1 cellular context compared by ENCODE assay signal in the genomic region with DNA sequence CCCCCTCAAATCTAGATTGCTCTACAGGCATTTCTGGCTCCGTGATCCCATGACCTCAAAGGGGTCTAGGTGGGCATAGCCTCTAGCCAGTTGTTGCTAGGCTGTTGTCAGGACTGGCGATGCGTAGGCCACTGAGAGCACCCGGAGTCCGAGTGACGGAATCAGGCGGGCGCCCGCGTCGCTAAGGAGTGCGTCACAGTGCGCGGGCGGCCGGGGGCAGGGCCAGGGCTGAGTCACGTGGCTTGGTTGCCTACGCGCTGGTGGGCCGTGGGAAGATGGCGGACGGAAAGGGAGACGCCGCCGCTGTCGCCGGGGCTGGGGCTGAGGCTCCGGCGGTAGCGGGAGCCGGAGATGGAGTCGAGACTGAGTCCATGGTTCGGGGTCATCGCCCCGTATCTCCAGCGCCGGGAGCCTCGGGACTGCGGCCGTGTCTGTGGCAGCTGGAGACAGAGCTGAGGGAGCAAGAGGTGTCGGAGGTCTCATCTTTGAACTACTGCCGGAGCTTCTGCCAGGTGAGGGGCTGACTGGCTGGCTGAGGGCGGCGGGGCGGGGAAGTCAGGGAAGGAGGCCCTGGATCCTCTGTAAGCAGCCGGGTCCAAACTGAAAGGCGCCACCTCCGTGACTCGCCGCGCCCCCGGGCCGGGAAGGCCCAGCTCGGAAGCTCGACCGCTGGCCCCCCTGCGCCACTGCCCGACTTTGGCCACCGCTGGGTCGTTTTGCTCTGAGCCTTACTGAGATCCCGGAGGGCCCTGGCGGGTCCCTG.
A peak's percentile ranks its signal among the peaks of the same experiment; 100 is the strongest.
TF ChIP-seq lines count a peak whose summit lies in the region.

A gene with protein sequence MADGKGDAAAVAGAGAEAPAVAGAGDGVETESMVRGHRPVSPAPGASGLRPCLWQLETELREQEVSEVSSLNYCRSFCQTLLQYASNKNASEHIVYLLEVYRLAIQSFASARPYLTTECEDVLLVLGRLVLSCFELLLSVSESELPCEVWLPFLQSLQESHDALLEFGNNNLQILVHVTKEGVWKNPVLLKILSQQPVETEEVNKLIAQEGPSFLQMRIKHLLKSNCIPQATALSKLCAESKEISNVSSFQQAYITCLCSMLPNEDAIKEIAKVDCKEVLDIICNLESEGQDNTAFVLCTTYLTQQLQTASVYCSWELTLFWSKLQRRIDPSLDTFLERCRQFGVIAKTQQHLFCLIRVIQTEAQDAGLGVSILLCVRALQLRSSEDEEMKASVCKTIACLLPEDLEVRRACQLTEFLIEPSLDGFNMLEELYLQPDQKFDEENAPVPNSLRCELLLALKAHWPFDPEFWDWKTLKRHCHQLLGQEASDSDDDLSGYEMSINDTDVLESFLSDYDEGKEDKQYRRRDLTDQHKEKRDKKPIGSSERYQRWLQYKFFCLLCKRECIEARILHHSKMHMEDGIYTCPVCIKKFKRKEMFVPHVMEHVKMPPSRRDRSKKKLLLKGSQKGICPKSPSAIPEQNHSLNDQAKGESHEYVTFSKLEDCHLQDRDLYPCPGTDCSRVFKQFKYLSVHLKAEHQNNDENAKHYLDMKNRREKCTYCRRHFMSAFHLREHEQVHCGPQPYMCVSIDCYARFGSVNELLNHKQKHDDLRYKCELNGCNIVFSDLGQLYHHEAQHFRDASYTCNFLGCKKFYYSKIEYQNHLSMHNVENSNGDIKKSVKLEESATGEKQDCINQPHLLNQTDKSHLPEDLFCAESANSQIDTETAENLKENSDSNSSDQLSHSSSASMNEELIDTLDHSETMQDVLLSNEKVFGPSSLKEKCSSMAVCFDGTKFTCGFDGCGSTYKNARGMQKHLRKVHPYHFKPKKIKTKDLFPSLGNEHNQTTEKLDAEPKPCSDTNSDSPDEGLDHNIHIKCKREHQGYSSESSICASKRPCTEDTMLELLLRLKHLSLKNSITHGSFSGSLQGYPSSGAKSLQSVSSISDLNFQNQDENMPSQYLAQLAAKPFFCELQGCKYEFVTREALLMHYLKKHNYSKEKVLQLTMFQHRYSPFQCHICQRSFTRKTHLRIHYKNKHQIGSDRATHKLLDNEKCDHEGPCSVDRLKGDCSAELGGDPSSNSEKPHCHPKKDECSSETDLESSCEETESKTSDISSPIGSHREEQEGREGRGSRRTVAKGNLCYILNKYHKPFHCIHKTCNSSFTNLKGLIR (N-terminal part only) (plus strand): TSS at position 263 of the 763 bp plus-strand sequence. CDS start 13 bp downstream, at position 276.

TF ChIP-seq in HepG2, 621 proteins besides CTCF, POLR2A, EP300 and RAD21 (continued from another document and continues in another):
- TF ChIP-seq, protein P1, sequence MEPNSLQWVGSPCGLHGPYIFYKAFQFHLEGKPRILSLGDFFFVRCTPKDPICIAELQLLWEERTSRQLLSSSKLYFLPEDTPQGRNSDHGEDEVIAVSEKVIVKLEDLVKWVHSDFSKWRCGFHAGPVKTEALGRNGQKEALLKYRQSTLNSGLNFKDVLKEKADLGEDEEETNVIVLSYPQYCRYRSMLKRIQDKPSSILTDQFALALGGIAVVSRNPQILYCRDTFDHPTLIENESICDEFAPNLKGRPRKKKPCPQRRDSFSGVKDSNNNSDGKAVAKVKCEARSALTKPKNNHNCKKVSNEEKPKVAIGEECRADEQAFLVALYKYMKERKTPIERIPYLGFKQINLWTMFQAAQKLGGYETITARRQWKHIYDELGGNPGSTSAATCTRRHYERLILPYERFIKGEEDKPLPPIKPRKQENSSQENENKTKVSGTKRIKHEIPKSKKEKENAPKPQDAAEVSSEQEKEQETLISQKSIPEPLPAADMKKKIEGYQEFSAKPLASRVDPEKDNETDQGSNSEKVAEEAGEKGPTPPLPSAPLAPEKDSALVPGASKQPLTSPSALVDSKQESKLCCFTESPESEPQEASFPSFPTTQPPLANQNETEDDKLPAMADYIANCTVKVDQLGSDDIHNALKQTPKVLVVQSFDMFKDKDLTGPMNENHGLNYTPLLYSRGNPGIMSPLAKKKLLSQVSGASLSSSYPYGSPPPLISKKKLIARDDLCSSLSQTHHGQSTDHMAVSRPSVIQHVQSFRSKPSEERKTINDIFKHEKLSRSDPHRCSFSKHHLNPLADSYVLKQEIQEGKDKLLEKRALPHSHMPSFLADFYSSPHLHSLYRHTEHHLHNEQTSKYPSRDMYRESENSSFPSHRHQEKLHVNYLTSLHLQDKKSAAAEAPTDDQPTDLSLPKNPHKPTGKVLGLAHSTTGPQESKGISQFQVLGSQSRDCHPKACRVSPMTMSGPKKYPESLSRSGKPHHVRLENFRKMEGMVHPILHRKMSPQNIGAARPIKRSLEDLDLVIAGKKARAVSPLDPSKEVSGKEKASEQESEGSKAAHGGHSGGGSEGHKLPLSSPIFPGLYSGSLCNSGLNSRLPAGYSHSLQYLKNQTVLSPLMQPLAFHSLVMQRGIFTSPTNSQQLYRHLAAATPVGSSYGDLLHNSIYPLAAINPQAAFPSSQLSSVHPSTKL (CRISPR knock-in tag; IDR thresholded peaks at IDR 0.05) = peak; percentile 64
- TF ChIP-seq ZNF260 (CRISPR knock-in tag; IDR thresholded peaks at IDR 0.05; ENCODE audit: borderline replicate concordance, low read depth) = no peak
- TF ChIP-seq, protein P2, sequence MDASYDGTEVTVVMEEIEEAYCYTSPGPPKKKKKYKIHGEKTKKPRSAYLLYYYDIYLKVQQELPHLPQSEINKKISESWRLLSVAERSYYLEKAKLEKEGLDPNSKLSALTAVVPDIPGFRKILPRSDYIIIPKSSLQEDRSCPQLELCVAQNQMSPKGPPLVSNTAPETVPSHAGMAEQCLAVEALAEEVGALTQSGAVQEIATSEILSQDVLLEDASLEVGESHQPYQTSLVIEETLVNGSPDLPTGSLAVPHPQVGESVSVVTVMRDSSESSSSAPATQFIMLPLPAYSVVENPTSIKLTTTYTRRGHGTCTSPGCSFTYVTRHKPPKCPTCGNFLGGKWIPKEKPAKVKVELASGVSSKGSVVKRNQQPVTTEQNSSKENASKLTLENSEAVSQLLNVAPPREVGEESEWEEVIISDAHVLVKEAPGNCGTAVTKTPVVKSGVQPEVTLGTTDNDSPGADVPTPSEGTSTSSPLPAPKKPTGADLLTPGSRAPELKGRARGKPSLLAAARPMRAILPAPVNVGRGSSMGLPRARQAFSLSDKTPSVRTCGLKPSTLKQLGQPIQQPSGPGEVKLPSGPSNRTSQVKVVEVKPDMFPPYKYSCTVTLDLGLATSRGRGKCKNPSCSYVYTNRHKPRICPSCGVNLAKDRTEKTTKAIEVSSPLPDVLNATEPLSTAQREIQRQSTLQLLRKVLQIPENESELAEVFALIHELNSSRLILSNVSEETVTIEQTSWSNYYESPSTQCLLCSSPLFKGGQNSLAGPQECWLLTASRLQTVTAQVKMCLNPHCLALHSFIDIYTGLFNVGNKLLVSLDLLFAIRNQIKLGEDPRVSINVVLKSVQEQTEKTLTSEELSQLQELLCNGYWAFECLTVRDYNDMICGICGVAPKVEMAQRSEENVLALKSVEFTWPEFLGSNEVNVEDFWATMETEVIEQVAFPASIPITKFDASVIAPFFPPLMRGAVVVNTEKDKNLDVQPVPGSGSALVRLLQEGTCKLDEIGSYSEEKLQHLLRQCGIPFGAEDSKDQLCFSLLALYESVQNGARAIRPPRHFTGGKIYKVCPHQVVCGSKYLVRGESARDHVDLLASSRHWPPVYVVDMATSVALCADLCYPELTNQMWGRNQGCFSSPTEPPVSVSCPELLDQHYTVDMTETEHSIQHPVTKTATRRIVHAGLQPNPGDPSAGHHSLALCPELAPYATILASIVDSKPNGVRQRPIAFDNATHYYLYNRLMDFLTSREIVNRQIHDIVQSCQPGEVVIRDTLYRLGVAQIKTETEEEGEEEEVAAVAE (CRISPR knock-in tag; IDR thresholded peaks at IDR 0.05; ENCODE audit: borderline replicate concordance) = peak; percentile 74; the same call in 1 of the 2 replicates
- no peak for TF ChIP-seq ZNF660 (CRISPR knock-in tag; IDR thresholded peaks at IDR 0.05; ENCODE audit: borderline replicate concordance, low read depth)
- peak; percentile 83 for TF ChIP-seq HCFC1 (IDR thresholded peaks at IDR 0.05; ENCODE audit: low read depth, low read length)
- no peak for TF ChIP-seq SP1 (IDR thresholded peaks at IDR 0.05)
- peak; percentile 93 for TF ChIP-seq SP1 (CRISPR knock-in tag; IDR thresholded peaks at IDR 0.05)
- peak; percentile 88; the same call in 1 of the 3 replicates for TF ChIP-seq MXI1 (IDR thresholded peaks at IDR 0.05; ENCODE audit: borderline replicate concordance, low read depth, low read length)
- TF ChIP-seq, protein P3, sequence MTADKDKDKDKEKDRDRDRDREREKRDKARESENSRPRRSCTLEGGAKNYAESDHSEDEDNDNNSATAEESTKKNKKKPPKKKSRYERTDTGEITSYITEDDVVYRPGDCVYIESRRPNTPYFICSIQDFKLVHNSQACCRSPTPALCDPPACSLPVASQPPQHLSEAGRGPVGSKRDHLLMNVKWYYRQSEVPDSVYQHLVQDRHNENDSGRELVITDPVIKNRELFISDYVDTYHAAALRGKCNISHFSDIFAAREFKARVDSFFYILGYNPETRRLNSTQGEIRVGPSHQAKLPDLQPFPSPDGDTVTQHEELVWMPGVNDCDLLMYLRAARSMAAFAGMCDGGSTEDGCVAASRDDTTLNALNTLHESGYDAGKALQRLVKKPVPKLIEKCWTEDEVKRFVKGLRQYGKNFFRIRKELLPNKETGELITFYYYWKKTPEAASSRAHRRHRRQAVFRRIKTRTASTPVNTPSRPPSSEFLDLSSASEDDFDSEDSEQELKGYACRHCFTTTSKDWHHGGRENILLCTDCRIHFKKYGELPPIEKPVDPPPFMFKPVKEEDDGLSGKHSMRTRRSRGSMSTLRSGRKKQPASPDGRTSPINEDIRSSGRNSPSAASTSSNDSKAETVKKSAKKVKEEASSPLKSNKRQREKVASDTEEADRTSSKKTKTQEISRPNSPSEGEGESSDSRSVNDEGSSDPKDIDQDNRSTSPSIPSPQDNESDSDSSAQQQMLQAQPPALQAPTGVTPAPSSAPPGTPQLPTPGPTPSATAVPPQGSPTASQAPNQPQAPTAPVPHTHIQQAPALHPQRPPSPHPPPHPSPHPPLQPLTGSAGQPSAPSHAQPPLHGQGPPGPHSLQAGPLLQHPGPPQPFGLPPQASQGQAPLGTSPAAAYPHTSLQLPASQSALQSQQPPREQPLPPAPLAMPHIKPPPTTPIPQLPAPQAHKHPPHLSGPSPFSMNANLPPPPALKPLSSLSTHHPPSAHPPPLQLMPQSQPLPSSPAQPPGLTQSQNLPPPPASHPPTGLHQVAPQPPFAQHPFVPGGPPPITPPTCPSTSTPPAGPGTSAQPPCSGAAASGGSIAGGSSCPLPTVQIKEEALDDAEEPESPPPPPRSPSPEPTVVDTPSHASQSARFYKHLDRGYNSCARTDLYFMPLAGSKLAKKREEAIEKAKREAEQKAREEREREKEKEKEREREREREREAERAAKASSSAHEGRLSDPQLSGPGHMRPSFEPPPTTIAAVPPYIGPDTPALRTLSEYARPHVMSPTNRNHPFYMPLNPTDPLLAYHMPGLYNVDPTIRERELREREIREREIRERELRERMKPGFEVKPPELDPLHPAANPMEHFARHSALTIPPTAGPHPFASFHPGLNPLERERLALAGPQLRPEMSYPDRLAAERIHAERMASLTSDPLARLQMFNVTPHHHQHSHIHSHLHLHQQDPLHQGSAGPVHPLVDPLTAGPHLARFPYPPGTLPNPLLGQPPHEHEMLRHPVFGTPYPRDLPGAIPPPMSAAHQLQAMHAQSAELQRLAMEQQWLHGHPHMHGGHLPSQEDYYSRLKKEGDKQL (CRISPR knock-in tag; IDR thresholded peaks at IDR 0.05; ENCODE audit: low read depth) = no peak
- peak; percentile 99 for TF ChIP-seq YEATS4 (CRISPR knock-in tag; IDR thresholded peaks at IDR 0.05; ENCODE audit: borderline replicate concordance)
- no peak; the same call in 1 of the 2 replicates for TF ChIP-seq BORCS8-MEF2B (CRISPR knock-in tag; IDR thresholded peaks at IDR 0.05)
- no peak for TF ChIP-seq CHD4 (IDR thresholded peaks at IDR 0.05; ENCODE audit: borderline replicate concordance, low read length)
- TF ChIP-seq, protein P4, sequence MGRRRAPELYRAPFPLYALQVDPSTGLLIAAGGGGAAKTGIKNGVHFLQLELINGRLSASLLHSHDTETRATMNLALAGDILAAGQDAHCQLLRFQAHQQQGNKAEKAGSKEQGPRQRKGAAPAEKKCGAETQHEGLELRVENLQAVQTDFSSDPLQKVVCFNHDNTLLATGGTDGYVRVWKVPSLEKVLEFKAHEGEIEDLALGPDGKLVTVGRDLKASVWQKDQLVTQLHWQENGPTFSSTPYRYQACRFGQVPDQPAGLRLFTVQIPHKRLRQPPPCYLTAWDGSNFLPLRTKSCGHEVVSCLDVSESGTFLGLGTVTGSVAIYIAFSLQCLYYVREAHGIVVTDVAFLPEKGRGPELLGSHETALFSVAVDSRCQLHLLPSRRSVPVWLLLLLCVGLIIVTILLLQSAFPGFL (CRISPR knock-in tag; IDR thresholded peaks at IDR 0.05) = no peak
- TF ChIP-seq RXRB (CRISPR knock-in tag; IDR thresholded peaks at IDR 0.05; ENCODE audit: borderline replicate concordance) = peak; percentile 39; the same call in 1 of the 2 replicates
- no peak for TF ChIP-seq SP5 (CRISPR knock-in tag; IDR thresholded peaks at IDR 0.05; ENCODE audit: borderline replicate concordance, low read depth)
- TF ChIP-seq, protein P5, sequence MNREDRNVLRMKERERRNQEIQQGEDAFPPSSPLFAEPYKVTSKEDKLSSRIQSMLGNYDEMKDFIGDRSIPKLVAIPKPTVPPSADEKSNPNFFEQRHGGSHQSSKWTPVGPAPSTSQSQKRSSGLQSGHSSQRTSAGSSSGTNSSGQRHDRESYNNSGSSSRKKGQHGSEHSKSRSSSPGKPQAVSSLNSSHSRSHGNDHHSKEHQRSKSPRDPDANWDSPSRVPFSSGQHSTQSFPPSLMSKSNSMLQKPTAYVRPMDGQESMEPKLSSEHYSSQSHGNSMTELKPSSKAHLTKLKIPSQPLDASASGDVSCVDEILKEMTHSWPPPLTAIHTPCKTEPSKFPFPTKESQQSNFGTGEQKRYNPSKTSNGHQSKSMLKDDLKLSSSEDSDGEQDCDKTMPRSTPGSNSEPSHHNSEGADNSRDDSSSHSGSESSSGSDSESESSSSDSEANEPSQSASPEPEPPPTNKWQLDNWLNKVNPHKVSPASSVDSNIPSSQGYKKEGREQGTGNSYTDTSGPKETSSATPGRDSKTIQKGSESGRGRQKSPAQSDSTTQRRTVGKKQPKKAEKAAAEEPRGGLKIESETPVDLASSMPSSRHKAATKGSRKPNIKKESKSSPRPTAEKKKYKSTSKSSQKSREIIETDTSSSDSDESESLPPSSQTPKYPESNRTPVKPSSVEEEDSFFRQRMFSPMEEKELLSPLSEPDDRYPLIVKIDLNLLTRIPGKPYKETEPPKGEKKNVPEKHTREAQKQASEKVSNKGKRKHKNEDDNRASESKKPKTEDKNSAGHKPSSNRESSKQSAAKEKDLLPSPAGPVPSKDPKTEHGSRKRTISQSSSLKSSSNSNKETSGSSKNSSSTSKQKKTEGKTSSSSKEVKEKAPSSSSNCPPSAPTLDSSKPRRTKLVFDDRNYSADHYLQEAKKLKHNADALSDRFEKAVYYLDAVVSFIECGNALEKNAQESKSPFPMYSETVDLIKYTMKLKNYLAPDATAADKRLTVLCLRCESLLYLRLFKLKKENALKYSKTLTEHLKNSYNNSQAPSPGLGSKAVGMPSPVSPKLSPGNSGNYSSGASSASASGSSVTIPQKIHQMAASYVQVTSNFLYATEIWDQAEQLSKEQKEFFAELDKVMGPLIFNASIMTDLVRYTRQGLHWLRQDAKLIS (CRISPR knock-in tag; IDR thresholded peaks at IDR 0.05) = no peak
- peak; percentile 52; the same call in 1 of the 2 replicates for TF ChIP-seq ZNF563 (CRISPR knock-in tag; IDR thresholded peaks at IDR 0.05)
- TF ChIP-seq ZNF335 (CRISPR knock-in tag; IDR thresholded peaks at IDR 0.05) = peak; percentile 58; the same call in 1 of the 2 replicates
- 0 out of 2 replicates have a peak, but pooled peaks have one; percentile 13 for TF ChIP-seq SIX4 (CRISPR knock-in tag; IDR thresholded peaks at IDR 0.05)
- TF ChIP-seq, protein P6, sequence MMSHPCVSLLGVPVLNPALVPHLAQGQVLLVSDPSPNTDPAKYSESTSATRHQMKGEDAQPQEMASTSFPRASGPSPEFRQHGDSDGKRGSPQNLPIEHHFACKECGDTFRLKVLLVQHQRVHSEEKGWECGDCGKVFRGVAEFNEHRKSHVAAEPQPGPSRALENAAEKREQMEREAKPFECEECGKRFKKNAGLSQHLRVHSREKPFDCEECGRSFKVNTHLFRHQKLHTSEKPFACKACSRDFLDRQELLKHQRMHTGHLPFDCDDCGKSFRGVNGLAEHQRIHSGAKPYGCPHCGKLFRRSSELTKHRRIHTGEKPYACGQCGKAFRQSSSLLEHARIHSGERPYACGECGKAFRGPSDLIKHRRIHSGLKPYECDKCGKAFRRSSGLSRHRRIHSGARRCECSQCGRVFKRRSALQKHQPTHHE (CRISPR knock-in tag; IDR thresholded peaks at IDR 0.05; ENCODE audit: borderline replicate concordance) = peak; percentile 95
